Comparison of ENCODE assay signal across 7 cellular contexts in genomic region chr16:14824090-14824943, GRCh38. TPM values are rescaled to one million over a fixed set of nuclear protein-coding genes. Genes with fewer than 3 reads are reported as not detected.
DNase-seq lines count a peak whose midpoint lies in the region; ATAC-seq and TF ChIP-seq lines count a peak whose summit lies in the region.
"Not testable (repeated sequence)": the region's sequence is repeated elsewhere in the genome, so short reads cannot be mapped to it uniquely, and the experiment has no call there.

No MANE protein-coding gene starts in this region.

- H4K20me1 ChIP-seq in mammary epithelial cell (ENCODE audit: insufficient read depth, low read length) = not testable (repeated sequence)

- H3K36me3 ChIP-seq in HUES64 (ENCODE audit: insufficient read depth, low read length); mammary epithelial cell (ENCODE audit: insufficient read depth, low read length); gastroesophageal sphincter; iPS-15b (ENCODE audit: control insufficient read depth, insufficient read depth, low read length); mucosa of descending colon (ENCODE audit: low read depth): not testable (repeated sequence)

- H3K9me3 ChIP-seq in HUES64 (ENCODE audit: insufficient read depth, low read depth, low read length); mammary epithelial cell (replicated peaks; ENCODE audit: insufficient read depth, low read length); gastroesophageal sphincter; iPS-15b (ENCODE audit: control insufficient read depth, insufficient read depth, low read length); mucosa of descending colon: not testable (repeated sequence)

- H3K4me3 ChIP-seq in HUES64 (ENCODE audit: low read length) = peak overlapping the region; percentile 40
- peak overlapping the region in 1 of 3 experiments; percentile 9 for H3K4me3 ChIP-seq in mammary epithelial cell (replicated peaks in 1 of 3; ENCODE audit: insufficient read depth in 1 of 3, low read depth in 2 of 3, low read length in 3 of 3)
- H3K4me3 ChIP-seq in gastroesophageal sphincter = peak overlapping the region in 1 of 2 donors; percentile 36
- H3K4me3 ChIP-seq in iPS-15b (ENCODE audit: low read depth, low read length) = peak overlapping the region; percentile 30
- not testable (repeated sequence) for H3K4me3 ChIP-seq in mucosa of descending colon

- in situ Hi-C loops in mammary epithelial cell (cut with MboI; ENCODE audit: low sequenced_read_pairs in 2 of 2) = not testable (repeated sequence)

- intact Hi-C loops in mammary epithelial cell (cut with micrococcal nuclease); mucosa of descending colon (cut with DNase I, micrococcal nuclease): not testable (repeated sequence)

- H3K27ac Mint-ChIP-seq in activated CD8-positive, alpha-beta memory T cell treated with anti-CD3 and anti-CD28 coated beads, Interleukin-2, amount 10 ng/mL, durations not matched to agents 7 days and 5 days; stimulated activated effector memory CD8-positive, alpha-beta T cell treated with anti-CD3 and anti-CD28 coated beads, Interleukin-12 subunit alpha, Interleukin-12 subunit beta, amount 100 ng/mL, for 72 hours: not testable (repeated sequence)

- H3K4me3 Mint-ChIP-seq in activated CD8-positive, alpha-beta memory T cell treated with anti-CD3 and anti-CD28 coated beads, Interleukin-2, amount 10 ng/mL, durations not matched to agents 7 days and 5 days; stimulated activated effector memory CD8-positive, alpha-beta T cell treated with anti-CD3 and anti-CD28 coated beads, Interleukin-12 subunit alpha, Interleukin-12 subunit beta, amount 100 ng/mL, for 72 hours: not testable (repeated sequence)

- peak; percentile 49 for ATAC-seq in activated CD8-positive, alpha-beta memory T cell treated with anti-CD3 and anti-CD28 coated beads, Interleukin-2, amount 10 ng/mL, durations not matched to agents 7 days and 5 days
- peak; percentile 86 for ATAC-seq in gastroesophageal sphincter
- ATAC-seq in mucosa of descending colon = peak; percentile 96
- peak; percentile 61 for ATAC-seq in stimulated activated effector memory CD8-positive, alpha-beta T cell treated with anti-CD3 and anti-CD28 coated beads, Interleukin-12 subunit alpha, Interleukin-12 subunit beta, amount 100 ng/mL, for 72 hours

- H3K79me2 ChIP-seq in mammary epithelial cell (ENCODE audit: insufficient read depth, low read length) = not testable (repeated sequence)

- not testable (repeated sequence) for TF ChIP-seq EP300 in gastroesophageal sphincter (IDR thresholded peaks at IDR 0.05)

- H3K4me1 ChIP-seq in HUES64 (ENCODE audit: insufficient read depth, low read length); mammary epithelial cell (ENCODE audit: insufficient read depth, low read length); gastroesophageal sphincter; iPS-15b (ENCODE audit: control insufficient read depth, insufficient read depth, low read length); mucosa of descending colon (ENCODE audit: low read depth): not testable (repeated sequence)

- BruUV-seq in mammary epithelial cell (replicated peaks; lab: Mats Ljungman, UMichigan) = not testable (repeated sequence)

- not testable (repeated sequence) for H3K36me3 Mint-ChIP-seq in activated CD8-positive, alpha-beta memory T cell treated with anti-CD3 and anti-CD28 coated beads, Interleukin-2, amount 10 ng/mL, durations not matched to agents 7 days and 5 days; stimulated activated effector memory CD8-positive, alpha-beta T cell treated with anti-CD3 and anti-CD28 coated beads, Interleukin-12 subunit alpha, Interleukin-12 subunit beta, amount 100 ng/mL, for 72 hours

- CTCF ChIA-PET in activated CD8-positive, alpha-beta memory T cell treated with anti-CD3 and anti-CD28 coated beads, Interleukin-2, amount 10 ng/mL, durations not matched to agents 7 days and 5 days (lab: Charles Lee); mammary epithelial cell (lab: Charles Lee; ENCODE audit: low non-redundant PET): not testable (repeated sequence)

- H3K27me3 ChIP-seq in HUES64 (ENCODE audit: insufficient read depth, low read length); mammary epithelial cell (ENCODE audit: insufficient read depth, low read length); gastroesophageal sphincter; iPS-15b (ENCODE audit: control insufficient read depth, insufficient read depth, low read length): not testable (repeated sequence)

- not testable (repeated sequence) for H3K9ac ChIP-seq in HUES64 (ENCODE audit: low read depth, low read length); mammary epithelial cell (ENCODE audit: insufficient read depth, low read length); iPS-15b (ENCODE audit: low read depth, low read length)

- H3K27me3 Mint-ChIP-seq in activated CD8-positive, alpha-beta memory T cell treated with anti-CD3 and anti-CD28 coated beads, Interleukin-2, amount 10 ng/mL, durations not matched to agents 7 days and 5 days = not testable (repeated sequence)

- not testable (repeated sequence) for TF ChIP-seq POLR2A in gastroesophageal sphincter (IDR thresholded peaks at IDR 0.05)

- H2AFZ ChIP-seq in mammary epithelial cell (ENCODE audit: low read depth, low read length) = peak overlapping the region; percentile 59

- H3K9me3 Mint-ChIP-seq in activated CD8-positive, alpha-beta memory T cell treated with anti-CD3 and anti-CD28 coated beads, Interleukin-2, amount 10 ng/mL, durations not matched to agents 7 days and 5 days (ENCODE audit: low read depth); stimulated activated effector memory CD8-positive, alpha-beta T cell treated with anti-CD3 and anti-CD28 coated beads, Interleukin-12 subunit alpha, Interleukin-12 subunit beta, amount 100 ng/mL, for 72 hours: not testable (repeated sequence)

- not testable (repeated sequence) for DNase-seq in activated CD8-positive, alpha-beta memory T cell treated with anti-CD3 and anti-CD28 coated beads, Interleukin-2, amount 10 ng/mL, durations not matched to agents 7 days and 5 days; mammary epithelial cell; stimulated activated effector memory CD8-positive, alpha-beta T cell treated with anti-CD3 and anti-CD28 coated beads, Interleukin-12 subunit alpha, Interleukin-12 subunit beta, amount 100 ng/mL, for 72 hours (ENCODE audit: low spot score in 2 of 2)
- DNase-seq in mucosa of descending colon = peak in 1 of 3 donors; percentile 39

- H3K4me1 Mint-ChIP-seq in activated CD8-positive, alpha-beta memory T cell treated with anti-CD3 and anti-CD28 coated beads, Interleukin-2, amount 10 ng/mL, durations not matched to agents 7 days and 5 days; stimulated activated effector memory CD8-positive, alpha-beta T cell treated with anti-CD3 and anti-CD28 coated beads, Interleukin-12 subunit alpha, Interleukin-12 subunit beta, amount 100 ng/mL, for 72 hours: not testable (repeated sequence)

- TF ChIP-seq CTCF in mammary epithelial cell (conservative IDR thresholded peaks at IDR 0.05 in 1 of 2, IDR thresholded peaks at IDR 0.05 in 1 of 2; ENCODE audit: extremely low read depth in 1 of 2, insufficient read depth in 1 of 2, low read depth in 1 of 2, low read length in 2 of 2); gastroesophageal sphincter (IDR thresholded peaks at IDR 0.05); mucosa of descending colon (IDR thresholded peaks at IDR 0.05): not testable (repeated sequence)

- dilution Hi-C loops in mammary epithelial cell (cut with HindIII; ENCODE audit: low sequenced_read_pairs) = not testable (repeated sequence)

- WGBS in HUES64 = no CpG with 5 or more reads among the region's 42 CpGs
- WGBS in mammary epithelial cell (ENCODE audit: low coverage, missing lambda C conversion rate) = no CpG with 5 or more reads among the region's 42 CpGs
- 0% methylated on average over 2 of the region's 42 CpGs; no CpG with 5 or more reads in 1 of the 2 donors for WGBS in gastroesophageal sphincter (ENCODE audit: low coverage in 1 of 2), 2 donors

- not testable (repeated sequence) for H3K4me2 ChIP-seq in mammary epithelial cell (ENCODE audit: insufficient read depth, low read depth, low read length)

- not testable (repeated sequence) for H3K27ac ChIP-seq in HUES64 (ENCODE audit: low read depth, low read length); mammary epithelial cell (ENCODE audit: insufficient read depth, low read depth, low read length); gastroesophageal sphincter

RNA-seq across cellular contexts. Expression of gene NOMO1, which starts 9.2 kb away (rescaled TPM):
- 71.2 TPM for polyA plus RNA-seq in HUES64 (2013, experiment 1 of 2)
- 65.4 TPM for polyA plus RNA-seq in HUES64 (2013, experiment 2 of 2)
- 10 to 100 TPM; 54.8 to 70.4 TPM for total RNA-seq in activated CD8-positive, alpha-beta memory T cell treated with anti-CD3 and anti-CD28 coated beads, Interleukin-2, amount 10 ng/mL, durations not matched to agents 7 days and 5 days
- total RNA-seq in mammary epithelial cell (100 to 1,000 TPM in 1 of 2 donors, 10 to 100 TPM in 1; 91.0 to 126 TPM), gastroesophageal sphincter (10 to 100 TPM; 54.3 to 87.9 (median 58.6) TPM), mucosa of descending colon (10 to 100 TPM; 78.4 to 93.1 (median 82.5) TPM)
- 93.6 TPM for polyA plus RNA-seq in mammary epithelial cell
- polyA minus RNA-seq in mammary epithelial cell = 146 TPM
